ENCODE assay signal across 17 cellular contexts in genomic region chr14:100907240-100907639, GRCh38. TPM values are rescaled to one million over a fixed set of nuclear protein-coding genes. Genes with fewer than 3 reads are reported as not detected.
DNase-seq lines count a peak whose midpoint lies in the region; ATAC-seq and TF ChIP-seq lines count a peak whose summit lies in the region.
"Had no signal": no experiment of that assay in that cellular context is flagged by ENCODE, and none has a peak within 500 bp of the region (broad histone marks: within the 10 kb centered on the region; RNA-seq: fewer than 3 reads in every experiment).

No MANE protein-coding gene starts in this region.

- DNase-seq in AG20443 (ENCODE audit: low spot score) (peak; percentile 5), M059J (ENCODE audit: low read depth) (peak; percentile 24), amniotic epithelial cell (ENCODE audit: low read depth) (peak; percentile 70), osteoblast (ENCODE audit: insufficient read length, low spot score, missing footprints) (peak; percentile 73), NCI-H748 (lab: John Stamatoyannopoulos, UW; ENCODE audit: unreplicated experiment) (no peak)
- DNase-seq in CD8-positive, alpha-beta T cell, result no peak
- no peak for DNase-seq in activated T-cell treated with anti-CD3 and anti-CD28 coated beads, Interleukin-2, amount 50 U/mL, for 1 hour
- DNase-seq: 8988T; ACHN; C1 segment of cervical spinal cord; CD4-positive, alpha-beta T cell; DMS79; EL; H7 had no signal

- H3K79me2 ChIP-seq in osteoblast (ENCODE audit: insufficient read depth, low read length), result peaks cover 38% of the 10 kb centered on the region

- no peaks in the 10 kb centered on the region for H3K4me1 ChIP-seq in osteoblast (ENCODE audit: insufficient read depth, low read length)
- H3K4me1 ChIP-seq in CD8-positive, alpha-beta T cell (ENCODE audit: insufficient read depth, low read length), result no peaks in the 10 kb centered on the region

- H3K27me3 Mint-ChIP-seq in CD8-positive, alpha-beta T cell (ENCODE audit: low read depth), result peaks cover 23% of the 10 kb centered on the region

- no peak overlapping the region for H3K4me3 Mint-ChIP-seq in CD8-positive, alpha-beta T cell
- H3K4me3 Mint-ChIP-seq: B cell; CD4-positive, alpha-beta T cell; GM23338 had no signal

- H3K27ac ChIP-seq in osteoblast (ENCODE audit: low read depth, low read length), result no peak overlapping the region
- H3K27ac ChIP-seq in CD8-positive, alpha-beta T cell (ENCODE audit: low read depth, low read length), result no peak overlapping the region
- H3K27ac ChIP-seq: HL-60 had no signal

- no peaks in the 10 kb centered on the region for H3K4me1 Mint-ChIP-seq in CD8-positive, alpha-beta T cell (ENCODE audit: low read depth)
- H3K4me1 Mint-ChIP-seq: B cell had no signal

- ATAC-seq in CD8-positive, alpha-beta T cell, result no peak

- no peak overlapping the region for H3K27ac Mint-ChIP-seq in CD8-positive, alpha-beta T cell
- H3K27ac Mint-ChIP-seq: B cell; CD4-positive, alpha-beta T cell; GM23338 had no signal

- no peaks in the 10 kb centered on the region for H3K9me3 Mint-ChIP-seq in CD8-positive, alpha-beta T cell
- H3K9me3 Mint-ChIP-seq: CD4-positive, alpha-beta T cell had no signal

- H3K9me3 ChIP-seq in osteoblast (ENCODE audit: low read depth, low read length), result no peaks in the 10 kb centered on the region
- no peaks in the 10 kb centered on the region for H3K9me3 ChIP-seq in CD8-positive, alpha-beta T cell (ENCODE audit: low read length)

- H3K4me2 ChIP-seq in osteoblast (ENCODE audit: insufficient read depth, low read length), result no peak overlapping the region
- H3K4me2 ChIP-seq: GM23338 had no signal

- TF ChIP-seq CTCF in osteoblast (IDR thresholded peaks at IDR 0.05; ENCODE audit: extremely low read depth, low read depth, low read length), result no peak
- no peak for TF ChIP-seq CTCF in CD8-positive, alpha-beta T cell (IDR thresholded peaks at IDR 0.05)

- H4K20me1 ChIP-seq in osteoblast (ENCODE audit: insufficient read depth, low read length), result peaks cover 6% of the 10 kb centered on the region

- no peaks in the 10 kb centered on the region for H3K36me3 Mint-ChIP-seq in CD8-positive, alpha-beta T cell

- peaks cover 58% of the 10 kb centered on the region for H3K36me3 ChIP-seq in osteoblast (ENCODE audit: insufficient read depth, low read length)
- no peaks in the 10 kb centered on the region for H3K36me3 ChIP-seq in CD8-positive, alpha-beta T cell (ENCODE audit: insufficient read depth, low read length)

- H3K27me3 ChIP-seq in osteoblast (ENCODE audit: insufficient read depth, low read length), result peaks cover 6% of the 10 kb centered on the region
- H3K27me3 ChIP-seq in CD8-positive, alpha-beta T cell (ENCODE audit: insufficient read depth, low read length), result no peaks in the 10 kb centered on the region

- POLR2A ChIA-PET in CD8-positive, alpha-beta T cell (lab: Charles Lee), result no interaction called here

- no peak overlapping the region for H3K4me3 ChIP-seq in osteoblast (ENCODE audit: insufficient read depth, low read length)
- no peak overlapping the region for H3K4me3 ChIP-seq in CD8-positive, alpha-beta T cell (ENCODE audit: low read depth, low read length)
- H3K4me3 ChIP-seq: GM23338 had no signal

- CTCF ChIA-PET in CD8-positive, alpha-beta T cell (lab: Charles Lee), result no interaction called here

- intact Hi-C loops in CD8-positive, alpha-beta T cell (cut with DNase I, micrococcal nuclease), result no loop called here

- no peak overlapping the region for H2AFZ ChIP-seq in osteoblast (ENCODE audit: low read length)
- H2AFZ ChIP-seq: GM23338 had no signal

RNA-seq across cellular contexts. Expression of gene RTL1, which starts 3.7 kb away (rescaled TPM):
- total RNA-seq in M059J (2014; rRNA removed; shearing (Covaris generic)), result 0.02 TPM in 1 of 2 replicates, not detected in the other
- not detected in 2 replicates for total RNA-seq in osteoblast
- not detected for total RNA-seq in CD8-positive, alpha-beta T cell
- total RNA-seq: B cell; CD4-positive, alpha-beta T cell; GM23338; H7 had no signal

Comparison
In these comparisons a context has a peak if more than half of its experiments do, and no peak if none do; other contexts are left out.
1. DNase-seq: peak in AG20443 (single experiment), M059J (single experiment), amniotic epithelial cell (single experiment) and osteoblast (single experiment); none in CD8-positive, alpha-beta T cell (0 of 7), NCI-H748 (single experiment) and activated T-cell treated with anti-CD3 and anti-CD28 coated beads, Interleukin-2, amount 50 U/mL, for 1 hour (single experiment).